In the genomic region with DNA sequence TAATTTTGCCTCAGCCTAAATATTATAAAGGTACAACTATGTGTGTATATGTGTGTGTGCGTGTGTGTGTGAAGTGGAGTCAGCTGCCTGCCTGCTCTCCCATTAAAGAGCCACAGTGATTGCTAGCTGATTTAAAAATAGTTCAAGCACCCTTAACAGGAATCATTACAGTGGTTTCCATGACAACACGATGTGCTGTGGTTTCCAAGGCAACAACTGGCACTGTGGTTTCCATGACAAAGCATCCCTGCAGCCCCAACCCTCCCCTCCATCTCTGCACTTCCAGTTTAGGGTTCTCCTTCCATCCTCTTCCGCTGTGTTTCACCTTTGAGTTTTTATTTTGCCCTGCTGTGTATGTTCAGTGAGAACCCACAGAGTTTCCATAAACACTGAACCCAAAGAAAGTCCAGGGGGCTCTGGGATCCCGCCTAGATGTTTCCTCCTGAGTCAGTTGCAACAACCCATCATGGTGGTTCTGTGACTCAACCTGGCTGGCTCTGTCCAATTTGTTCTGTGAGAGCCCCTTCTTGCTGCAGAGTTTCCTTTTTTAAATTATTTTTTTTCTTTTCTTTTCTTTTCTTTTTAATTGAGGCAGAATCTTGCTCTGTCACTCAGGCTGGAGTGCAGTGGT, we compare ENCODE assay signal across 1 cellular context.
TF ChIP-seq lines count a peak whose summit lies in the region.

No MANE protein-coding gene starts in this region.

TF ChIP-seq in GM12878, 131 proteins besides CTCF, POLR2A, EP300 and RAD21:
- TF ChIP-seq BMI1 (IDR thresholded peaks at IDR 0.05; ENCODE audit: borderline replicate concordance) (peak; percentile 70), BHLHE40 (IDR thresholded peaks at IDR 0.05; ENCODE audit: borderline replicate concordance in 1 of 2, low read depth in 2 of 2, low read length in 1 of 2) (no peak)
